17 cellular contexts compared by ENCODE assay signal in genomic region chr16:23953476-23953875, GRCh38.
DNase-seq lines count a peak whose midpoint lies in the region; ATAC-seq, FAIRE-seq and TF ChIP-seq lines count a peak whose summit lies in the region.
"Had no signal": no experiment of that assay in that cellular context is flagged by ENCODE, and none has a peak within 500 bp of the region (broad histone marks: within the 10 kb centered on the region; RNA-seq: fewer than 3 reads in every experiment).

No MANE protein-coding gene starts in this region.

- H3K4me3 ChIP-seq in CD4-positive, CD25-positive, alpha-beta regulatory T cell (ENCODE audit: low read depth, low read length) = no peak overlapping the region
- no peak overlapping the region for H3K4me3 ChIP-seq in DND-41 (ENCODE audit: low read depth in 1 of 2, low read length in 2 of 2)
- no peak overlapping the region for H3K4me3 ChIP-seq in naive thymus-derived CD4-positive, alpha-beta T cell (ENCODE audit: low read length)
- H3K4me3 ChIP-seq: GM23248 had no signal

- H3K9me3 ChIP-seq in CD4-positive, CD25-positive, alpha-beta regulatory T cell (ENCODE audit: control insufficient read depth in 2 of 2, low read length in 2 of 2) = no peaks in the 10 kb centered on the region
- no peaks in the 10 kb centered on the region for H3K9me3 ChIP-seq in DND-41 (ENCODE audit: insufficient read depth, low read length, severe bottlenecking)
- no peaks in the 10 kb centered on the region for H3K9me3 ChIP-seq in naive thymus-derived CD4-positive, alpha-beta T cell (ENCODE audit: control insufficient read depth in 2 of 3, low read length in 3 of 3)
- H3K9me3 ChIP-seq: BE2C had no signal

- no peak for FAIRE-seq in urothelium cell line (lab: Jason Lieb, UNC)

- no peak for DNase-seq in CD4-positive, CD25-positive, alpha-beta regulatory T cell
- DNase-seq in DND-41 (no peak), urothelium cell line (ENCODE audit: low spot score) (no peak)
- no peak for DNase-seq in naive thymus-derived CD4-positive, alpha-beta T cell
- DNase-seq in stimulated activated CD4-positive, alpha-beta T cell treated with anti-CD3 and anti-CD28 coated beads, Interleukin-4, amount 100 ng/mL, for 24 hours = no peak
- DNase-seq: BE2C, COR-L47, DMS153, GM23248, MM.1S, NCI-H1105, NCI-H1694 treated with DMSO at 0.1 percent for 48 hours, NCI-H446 had no signal

- no peak overlapping the region for H3K9ac ChIP-seq in DND-41 (ENCODE audit: low read depth, low read length)
- H3K9ac ChIP-seq: GM23248, KMS-11 had no signal

- H2AFZ ChIP-seq in DND-41 (ENCODE audit: low read depth, low read length) = no peak overlapping the region
- H2AFZ ChIP-seq: GM23248 had no signal

- peak overlapping the region in 3 of 4 donors; percentile 4 to 59 (median 26) for H3K4me3 Mint-ChIP-seq in CD4-positive, CD25-positive, alpha-beta regulatory T cell
- peak overlapping the region; percentile 67 for H3K4me3 Mint-ChIP-seq in activated naive CD8-positive, alpha-beta T cell
- H3K4me3 Mint-ChIP-seq in naive thymus-derived CD4-positive, alpha-beta T cell = peak overlapping the region in 8 of 10 donors; percentile 4 to 82 (median 72)

- no peak for ATAC-seq in CD4-positive, CD25-positive, alpha-beta regulatory T cell (ENCODE audit: low read depth in 2 of 2)
- ATAC-seq in DND-41 (ENCODE audit: insufficient read depth, low read depth) (no peak), HG03521 (IDR thresholded peaks at IDR 0.05; ENCODE audit: unreplicated experiment) (no peak), HG02870 (IDR thresholded peaks at IDR 0.05; ENCODE audit: unreplicated experiment) (no peak)
- ATAC-seq in naive thymus-derived CD4-positive, alpha-beta T cell = no peak

- peaks cover 35 to 88% (median 65%) of the 10 kb centered on the region in 4 donors for H3K4me1 Mint-ChIP-seq in CD4-positive, CD25-positive, alpha-beta regulatory T cell
- peaks cover 88% of the 10 kb centered on the region for H3K4me1 Mint-ChIP-seq in activated naive CD8-positive, alpha-beta T cell (ENCODE audit: low read depth)
- peaks cover 64 to 92% (median 89%) of the 10 kb centered on the region in 7 donors for H3K4me1 Mint-ChIP-seq in naive thymus-derived CD4-positive, alpha-beta T cell

- H3K27me3 ChIP-seq in CD4-positive, CD25-positive, alpha-beta regulatory T cell (ENCODE audit: control insufficient read depth, insufficient read depth, low read length) = no peaks in the 10 kb centered on the region
- H3K27me3 ChIP-seq in DND-41 (ENCODE audit: insufficient read depth, low read length, poor library complexity) = no peaks in the 10 kb centered on the region
- no peaks in the 10 kb centered on the region for H3K27me3 ChIP-seq in naive thymus-derived CD4-positive, alpha-beta T cell (ENCODE audit: control insufficient read depth in 2 of 2, insufficient read depth in 2 of 2, low read length in 2 of 2)
- H3K27me3 ChIP-seq: BE2C had no signal

- H4K20me1 ChIP-seq in DND-41 (ENCODE audit: insufficient read depth, low read length) = no peaks in the 10 kb centered on the region

- H3K27ac ChIP-seq in CD4-positive, CD25-positive, alpha-beta regulatory T cell (ENCODE audit: insufficient read depth, low read length, poor library complexity, severe bottlenecking) = no peak overlapping the region
- H3K27ac ChIP-seq in DND-41 (ENCODE audit: low read length) = peak overlapping the region; percentile 92
- H3K27ac ChIP-seq in naive thymus-derived CD4-positive, alpha-beta T cell (ENCODE audit: low read depth, low read length) = no peak overlapping the region
- H3K27ac ChIP-seq: GM23248, KMS-11 had no signal

- intact Hi-C loops in naive thymus-derived CD4-positive, alpha-beta T cell (cut with micrococcal nuclease) = loop anchor here in 1 of 2 donors (5.0 kb wide), 2 partner anchors 59 to 126 kb away; no protein-coding TSS in a partner anchor

- no peak for TF ChIP-seq CTCF in DND-41 (IDR thresholded peaks at IDR 0.05; ENCODE audit: borderline replicate concordance, extremely low read depth, low read length, poor library complexity, severe bottlenecking)

- peaks cover 60% of the 10 kb centered on the region for H3K4me1 ChIP-seq in CD4-positive, CD25-positive, alpha-beta regulatory T cell (ENCODE audit: control insufficient read depth, insufficient read depth, low read length, poor library complexity, severe bottlenecking)
- H3K4me1 ChIP-seq in DND-41 (ENCODE audit: insufficient read depth, low read length) = peaks cover 57% of the 10 kb centered on the region
- H3K4me1 ChIP-seq in naive thymus-derived CD4-positive, alpha-beta T cell (ENCODE audit: control insufficient read depth in 2 of 2, insufficient read depth in 2 of 2, low read length in 2 of 2) = peaks cover 41 to 59% of the 10 kb centered on the region in 2 donors
- H3K4me1 ChIP-seq: BE2C had no signal

- CTCF ChIA-PET in naive thymus-derived CD4-positive, alpha-beta T cell (lab: Charles Lee) = interaction anchor here (0.6 to 1.3 kb wide), 4 partner anchors 13 to 74 kb away, joined by 3 to 5 read pairs (median 4); no protein-coding TSS in a partner anchor

- peak overlapping the region; percentile 27 to 59 (median 50) for H3K27ac Mint-ChIP-seq in CD4-positive, CD25-positive, alpha-beta regulatory T cell
- H3K27ac Mint-ChIP-seq in activated naive CD8-positive, alpha-beta T cell = peak overlapping the region; percentile 94
- H3K27ac Mint-ChIP-seq in naive thymus-derived CD4-positive, alpha-beta T cell = peak overlapping the region in 8 of 9 donors; percentile 89 to 99 (median 91)

- H3K36me3 Mint-ChIP-seq in CD4-positive, CD25-positive, alpha-beta regulatory T cell = peaks cover 5% of the 10 kb centered on the region
- peaks cover 3% of the 10 kb centered on the region for H3K36me3 Mint-ChIP-seq in activated naive CD8-positive, alpha-beta T cell
- peaks cover 0 to 14% (median 0%) of the 10 kb centered on the region in 5 donors for H3K36me3 Mint-ChIP-seq in naive thymus-derived CD4-positive, alpha-beta T cell

- peaks cover 50% of the 10 kb centered on the region for H3K79me2 ChIP-seq in DND-41 (ENCODE audit: insufficient read depth, low read length)

- H3K9me3 Mint-ChIP-seq in CD4-positive, CD25-positive, alpha-beta regulatory T cell = peaks cover 0 to 2% (median 0%) of the 10 kb centered on the region in 7 donors
- no peaks in the 10 kb centered on the region for H3K9me3 Mint-ChIP-seq in activated naive CD8-positive, alpha-beta T cell (ENCODE audit: low read depth)
- H3K9me3 Mint-ChIP-seq in naive thymus-derived CD4-positive, alpha-beta T cell = peaks cover 0 to 1% (median 0%) of the 10 kb centered on the region in 11 donors

- POLR2A ChIA-PET in naive thymus-derived CD4-positive, alpha-beta T cell (lab: Charles Lee) = interaction anchor here (1.0 to 1.8 kb wide), 5 partner anchors 10 to 57 kb away, joined by 3 to 5 read pairs (median 3); no protein-coding TSS in a partner anchor

- H3K4me2 ChIP-seq in DND-41 (ENCODE audit: insufficient read depth, low read length) = no peak overlapping the region
- H3K4me2 ChIP-seq: KMS-11 had no signal

- no peaks in the 10 kb centered on the region for H3K36me3 ChIP-seq in CD4-positive, CD25-positive, alpha-beta regulatory T cell (ENCODE audit: control insufficient read depth, insufficient read depth, low read length)
- no peaks in the 10 kb centered on the region for H3K36me3 ChIP-seq in DND-41 (ENCODE audit: insufficient read depth, low read length)
- no peaks in the 10 kb centered on the region for H3K36me3 ChIP-seq in naive thymus-derived CD4-positive, alpha-beta T cell (ENCODE audit: control insufficient read depth in 2 of 3, insufficient read depth in 3 of 3, low read length in 3 of 3)
- H3K36me3 ChIP-seq: BE2C had no signal

- H3K27me3 Mint-ChIP-seq in CD4-positive, CD25-positive, alpha-beta regulatory T cell = no peaks in the 10 kb centered on the region
- H3K27me3 Mint-ChIP-seq in activated naive CD8-positive, alpha-beta T cell = no peaks in the 10 kb centered on the region
- no peaks in the 10 kb centered on the region for H3K27me3 Mint-ChIP-seq in naive thymus-derived CD4-positive, alpha-beta T cell
